13 cellular contexts compared by ENCODE assay signal in genomic region chr5:143886621-143887301, GRCh38.
DNase-seq lines count a peak whose midpoint lies in the region; TF ChIP-seq lines count a peak whose summit lies in the region.
"Had no signal": no experiment of that assay in that cellular context is flagged by ENCODE, and none has a peak within 500 bp of the region (broad histone marks: within the 10 kb centered on the region; RNA-seq: fewer than 3 reads in every experiment).

No MANE protein-coding gene starts in this region.

- DNase-seq in DMS79 treated with DMSO at 0.1 percent for 48 hours (lab: John Stamatoyannopoulos, UW) (peak; percentile 10), DMS79 (lab: John Stamatoyannopoulos, UW) (no peak), medulla oblongata (ENCODE audit: extremely low spot score) (peak; percentile 57), superior temporal gyrus (ENCODE audit: extremely low spot score) (peak; percentile 75), NCI-H2081 treated with DMSO at 0.1 percent for 48 hours (lab: John Stamatoyannopoulos, UW) (no peak), EL (no peak)
- no peak for DNase-seq in activated CD4-positive, CD25-positive, alpha-beta regulatory T cell treated with anti-CD3 and anti-CD28 coated beads, Interleukin-2, amount 50 U/mL, for 72 hours
- DNase-seq: 8988T; naive thymus-derived CD4-positive, alpha-beta T cell; small intestine; WERI-Rb-1 had no signal

- no peaks in the 10 kb centered on the region for H3K36me3 Mint-ChIP-seq in brain
- H3K36me3 Mint-ChIP-seq: activated naive CD4-positive, alpha-beta T cell treated with anti-CD3 and anti-CD28 coated beads, Interleukin-2, amount 50 U/mL, for 24 hours had no signal

- no peak for TF ChIP-seq CTCF in brain (conservative IDR thresholded peaks at IDR 0.05)

- H3K4me3 Mint-ChIP-seq in brain: peak overlapping the region in 4 of 5 experiments; percentile 53 to 77 (median 66)
- H3K4me3 Mint-ChIP-seq: activated naive CD4-positive, alpha-beta T cell treated with anti-CD3 and anti-CD28 coated beads, Interleukin-2, amount 50 U/mL, for 24 hours; naive thymus-derived CD4-positive, alpha-beta T cell had no signal

- peak overlapping the region; percentile 1 to 97 (median 91) for H3K27ac Mint-ChIP-seq in brain
- H3K27ac Mint-ChIP-seq: activated naive CD4-positive, alpha-beta T cell treated with anti-CD3 and anti-CD28 coated beads, Interleukin-2, amount 50 U/mL, for 24 hours; naive thymus-derived CD4-positive, alpha-beta T cell had no signal

- peaks cover 3% of the 10 kb centered on the region for H3K27me3 Mint-ChIP-seq in brain

- peaks cover 71% of the 10 kb centered on the region for H3K4me1 Mint-ChIP-seq in brain
- H3K4me1 Mint-ChIP-seq: activated naive CD4-positive, alpha-beta T cell treated with anti-CD3 and anti-CD28 coated beads, Interleukin-2, amount 50 U/mL, for 24 hours had no signal

- H3K9me3 Mint-ChIP-seq in brain: peaks cover 0 to 5% (median 0%) of the 10 kb centered on the region in 5 experiments
- H3K9me3 Mint-ChIP-seq: activated naive CD4-positive, alpha-beta T cell treated with anti-CD3 and anti-CD28 coated beads, Interleukin-2, amount 50 U/mL, for 24 hours had no signal

Comparison
In these comparisons a context has a peak if more than half of its experiments do, and no peak if none do; other contexts are left out.
1. DNase-seq: peak in DMS79 treated with DMSO at 0.1 percent for 48 hours (single experiment), medulla oblongata (single experiment) and superior temporal gyrus (single experiment); none in DMS79 (single experiment), NCI-H2081 treated with DMSO at 0.1 percent for 48 hours (single experiment), EL (single experiment) and activated CD4-positive, CD25-positive, alpha-beta regulatory T cell treated with anti-CD3 and anti-CD28 coated beads, Interleukin-2, amount 50 U/mL, for 72 hours (single experiment).